In the genomic region with DNA sequence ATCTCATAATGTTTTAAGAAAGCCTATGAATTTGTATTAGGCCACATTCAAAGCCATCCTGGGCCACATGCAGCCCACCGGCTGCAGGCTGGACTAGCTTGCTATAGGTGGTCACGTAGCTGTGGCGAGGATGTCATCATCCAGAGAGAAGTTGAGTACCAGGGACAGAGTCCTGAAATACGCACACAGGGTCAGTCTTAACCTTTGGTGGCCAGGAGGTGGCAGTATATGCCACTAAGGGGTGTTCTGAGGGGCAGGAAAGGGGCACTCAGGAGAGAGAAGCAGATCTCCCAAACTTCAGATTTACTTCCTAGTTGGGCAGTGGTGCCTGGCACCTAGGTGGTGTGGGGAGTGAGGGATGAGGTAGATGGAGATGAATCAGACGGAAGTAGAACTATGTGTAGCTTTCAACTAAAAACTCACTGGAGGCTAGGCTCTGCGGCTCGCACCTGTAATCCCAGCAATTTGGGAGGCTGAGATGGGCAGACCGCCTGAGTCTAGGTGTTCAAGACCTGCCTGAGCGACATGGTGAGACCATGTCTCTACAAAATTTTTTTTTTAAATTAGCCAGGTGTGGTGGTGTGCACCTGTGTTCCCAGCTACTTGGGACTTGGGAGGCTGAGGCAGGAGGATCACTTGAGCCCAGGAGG, we compare ENCODE assay signal across 8 cellular contexts. TPM values are rescaled to one million over a fixed set of nuclear protein-coding genes. Genes with fewer than 3 reads are reported as not detected.
DNase-seq lines count a peak whose midpoint lies in the region; ATAC-seq and TF ChIP-seq lines count a peak whose summit lies in the region.

No MANE protein-coding gene starts in this region.

- intact Hi-C loops in activated T-helper 1 cell treated with anti-CD3 and anti-CD28 coated beads, Interleukin-12 subunit alpha, Interleukin-12 subunit beta, Interleukin-2, Interleukin-4 antibody, amounts not matched to agents 30 ng/mL and 10 ng/mL and 1 ng/mL, durations not matched to agents 14 hours and 24 hours and 36 hours (cut with micrococcal nuclease) = loop anchor here (1.0 kb wide), 1 partner anchor 36 kb away; no protein-coding TSS in a partner anchor

- H3K4ac ChIP-seq in neuronal stem cell (ENCODE audit: low read length) = no peak overlapping the region

- no peaks in the 10 kb centered on the region for H3K9me3 ChIP-seq in neuronal stem cell (replicated peaks in 1 of 2; ENCODE audit: control insufficient read depth in 2 of 2, insufficient read depth in 1 of 2, low read depth in 1 of 2, low read length in 2 of 2)

- no peak overlapping the region for H3K18ac ChIP-seq in neuronal stem cell (ENCODE audit: low read length)

- peak; percentile 73 for DNase-seq in EH (ENCODE audit: low read depth)
- DNase-seq in Jurkat, Clone E6-1 (ENCODE audit: low read depth, low spot score) = peak; percentile 47
- peak; percentile 57 for DNase-seq in NOMO-1 treated with dmso at 0.1 percent for 144 hours (lab: John Stamatoyannopoulos, UW; ENCODE audit: unreplicated experiment)
- DNase-seq in activated T-helper 1 cell treated with anti-CD3 and anti-CD28 coated beads, Interleukin-12 subunit alpha, Interleukin-12 subunit beta, Interleukin-2, Interleukin-4 antibody, amounts not matched to agents 30 ng/mL and 10 ng/mL and 1 ng/mL, durations not matched to agents 14 hours and 24 hours and 36 hours (ENCODE audit: low spot score) = peak; percentile 31
- DNase-seq in foreskin fibroblast = peak; percentile 27 to 74
- DNase-seq in neuronal stem cell (ENCODE audit: low spot score) = peak; percentile 66
- DNase-seq in mesenteric fat pad (ENCODE audit: low spot score) = no peak

- no peaks in the 10 kb centered on the region for H3K79me1 ChIP-seq in neuronal stem cell (ENCODE audit: low read depth, low read length)

- no peak for ATAC-seq in GM18861 (IDR thresholded peaks at IDR 0.05; ENCODE audit: unreplicated experiment)

- no peak overlapping the region for H3K9ac ChIP-seq in neuronal stem cell (ENCODE audit: low read depth, low read length, poor library complexity)

- no peak overlapping the region for H3K27ac ChIP-seq in neuronal stem cell (replicated peaks; ENCODE audit: low read length)

- peaks cover 8% of the 10 kb centered on the region for H3K4me1 Mint-ChIP-seq in activated T-helper 1 cell treated with anti-CD3 and anti-CD28 coated beads, Interleukin-12 subunit alpha, Interleukin-12 subunit beta, Interleukin-2, Interleukin-4 antibody, amounts not matched to agents 30 ng/mL and 10 ng/mL and 1 ng/mL, durations not matched to agents 14 hours and 24 hours and 36 hours (ENCODE audit: low read depth)

- no peak overlapping the region for H3K4me3 Mint-ChIP-seq in activated T-helper 1 cell treated with anti-CD3 and anti-CD28 coated beads, Interleukin-12 subunit alpha, Interleukin-12 subunit beta, Interleukin-2, Interleukin-4 antibody, amounts not matched to agents 30 ng/mL and 10 ng/mL and 1 ng/mL, durations not matched to agents 14 hours and 24 hours and 36 hours

- H3K27me3 ChIP-seq in neuronal stem cell (ENCODE audit: control insufficient read depth in 3 of 3, insufficient read depth in 3 of 3, low read depth in 1 of 3, low read length in 3 of 3) = peaks cover 0 to 55% (median 0%) of the 10 kb centered on the region in 3 experiments

- WGBS in neuronal stem cell (ENCODE audit: extremely low coverage in 2 of 2, insufficient read length in 2 of 2, insufficient replicate concordance in 1 of 2), 2 donors = no CpG with 5 or more reads among the region's 9 CpGs

- H3K23ac ChIP-seq in neuronal stem cell (ENCODE audit: low read depth, low read length, poor library complexity) = no peak overlapping the region

- H4K91ac ChIP-seq in neuronal stem cell (ENCODE audit: low read depth, low read length, poor library complexity) = no peak overlapping the region

- H3K36me3 ChIP-seq in neuronal stem cell (replicated peaks in 1 of 2; ENCODE audit: control insufficient read depth in 2 of 2, insufficient read depth in 2 of 2, low read length in 2 of 2) = no peaks in the 10 kb centered on the region

- no peak overlapping the region for H3K27ac Mint-ChIP-seq in activated T-helper 1 cell treated with anti-CD3 and anti-CD28 coated beads, Interleukin-12 subunit alpha, Interleukin-12 subunit beta, Interleukin-2, Interleukin-4 antibody, amounts not matched to agents 30 ng/mL and 10 ng/mL and 1 ng/mL, durations not matched to agents 14 hours and 24 hours and 36 hours

- peak; percentile 80 for TF ChIP-seq CTCF in foreskin fibroblast (IDR thresholded peaks at IDR 0.05; ENCODE audit: low read depth, low read length)

- H3K14ac ChIP-seq in neuronal stem cell (ENCODE audit: low read length) = no peak overlapping the region

- H4K8ac ChIP-seq in neuronal stem cell (ENCODE audit: low read depth, low read length) = no peak overlapping the region

- no peak overlapping the region for H2AK5ac ChIP-seq in neuronal stem cell (ENCODE audit: low read depth, low read length)

- H2BK15ac ChIP-seq in neuronal stem cell (ENCODE audit: low read length) = no peak overlapping the region

- H3K4me2 ChIP-seq in neuronal stem cell (ENCODE audit: insufficient read depth, low read length, poor library complexity, severe bottlenecking) = no peak overlapping the region

- H2BK5ac ChIP-seq in neuronal stem cell (ENCODE audit: low read length) = no peak overlapping the region

- H2BK12ac ChIP-seq in neuronal stem cell (ENCODE audit: low read length) = no peak overlapping the region

- no peak overlapping the region for H2BK120ac ChIP-seq in neuronal stem cell (ENCODE audit: low read depth, low read length)

- H3K4me3 ChIP-seq in Jurkat, Clone E6-1 (ENCODE audit: low read length) = no peak overlapping the region
- no peak overlapping the region for H3K4me3 ChIP-seq in foreskin fibroblast (ENCODE audit: low read depth in 1 of 2, low read length in 2 of 2)
- H3K4me3 ChIP-seq in neuronal stem cell (ENCODE audit: low read length in 2 of 2) = no peak overlapping the region

- no peak overlapping the region for H2AFZ ChIP-seq in neuronal stem cell (ENCODE audit: low read length)

- H3K4me1 ChIP-seq in neuronal stem cell (ENCODE audit: control insufficient read depth in 2 of 2, insufficient read depth in 1 of 2, low read depth in 1 of 2, low read length in 2 of 2) = peaks cover 0 to 10% of the 10 kb centered on the region in 2 donors

- H3K36me3 Mint-ChIP-seq in activated T-helper 1 cell treated with anti-CD3 and anti-CD28 coated beads, Interleukin-12 subunit alpha, Interleukin-12 subunit beta, Interleukin-2, Interleukin-4 antibody, amounts not matched to agents 30 ng/mL and 10 ng/mL and 1 ng/mL, durations not matched to agents 14 hours and 24 hours and 36 hours (ENCODE audit: low read depth) = no peaks in the 10 kb centered on the region

- peaks cover 44% of the 10 kb centered on the region for H3K27me3 Mint-ChIP-seq in activated T-helper 1 cell treated with anti-CD3 and anti-CD28 coated beads, Interleukin-12 subunit alpha, Interleukin-12 subunit beta, Interleukin-2, Interleukin-4 antibody, amounts not matched to agents 30 ng/mL and 10 ng/mL and 1 ng/mL, durations not matched to agents 14 hours and 24 hours and 36 hours (ENCODE audit: insufficient read depth)

- no peaks in the 10 kb centered on the region for H3K9me3 Mint-ChIP-seq in activated T-helper 1 cell treated with anti-CD3 and anti-CD28 coated beads, Interleukin-12 subunit alpha, Interleukin-12 subunit beta, Interleukin-2, Interleukin-4 antibody, amounts not matched to agents 30 ng/mL and 10 ng/mL and 1 ng/mL, durations not matched to agents 14 hours and 24 hours and 36 hours

RNA-seq across cellular contexts. Expression of gene CDK18, which starts 16.3 kb away (rescaled TPM):
- polyA plus RNA-seq in Jurkat, Clone E6-1 (2012; ENCODE audit: insufficient read depth, insufficient read length) = 21.9 TPM
- total RNA-seq in activated T-helper 1 cell treated with anti-CD3 and anti-CD28 coated beads, Interleukin-12 subunit alpha, Interleukin-12 subunit beta, Interleukin-2, Interleukin-4 antibody, amounts not matched to agents 30 ng/mL and 10 ng/mL and 1 ng/mL, durations not matched to agents 14 hours and 24 hours and 36 hours = 0.21 and 0.47 TPM in 2 replicates
- polyA plus RNA-seq in neuronal stem cell (2013, experiment 1 of 2) = 25.8 TPM
- polyA plus RNA-seq in neuronal stem cell (2013, experiment 2 of 2) = 25.5 TPM
- 4.0 TPM for total RNA-seq in mesenteric fat pad

RNA-seq across cellular contexts. Expression of gene BLACAT1, which starts 32.4 kb away (rescaled TPM):
- polyA plus RNA-seq in Jurkat, Clone E6-1 (2012; ENCODE audit: insufficient read depth, insufficient read length) = not detected
- 0.16 and 0.24 TPM in 2 replicates for total RNA-seq in activated T-helper 1 cell treated with anti-CD3 and anti-CD28 coated beads, Interleukin-12 subunit alpha, Interleukin-12 subunit beta, Interleukin-2, Interleukin-4 antibody, amounts not matched to agents 30 ng/mL and 10 ng/mL and 1 ng/mL, durations not matched to agents 14 hours and 24 hours and 36 hours
- 75.0 TPM for polyA plus RNA-seq in neuronal stem cell (2013, experiment 1 of 2)
- 75.3 TPM for polyA plus RNA-seq in neuronal stem cell (2013, experiment 2 of 2)
- not detected for total RNA-seq in mesenteric fat pad
